ENCODE assay signal across 8 cellular contexts in the genomic region with DNA sequence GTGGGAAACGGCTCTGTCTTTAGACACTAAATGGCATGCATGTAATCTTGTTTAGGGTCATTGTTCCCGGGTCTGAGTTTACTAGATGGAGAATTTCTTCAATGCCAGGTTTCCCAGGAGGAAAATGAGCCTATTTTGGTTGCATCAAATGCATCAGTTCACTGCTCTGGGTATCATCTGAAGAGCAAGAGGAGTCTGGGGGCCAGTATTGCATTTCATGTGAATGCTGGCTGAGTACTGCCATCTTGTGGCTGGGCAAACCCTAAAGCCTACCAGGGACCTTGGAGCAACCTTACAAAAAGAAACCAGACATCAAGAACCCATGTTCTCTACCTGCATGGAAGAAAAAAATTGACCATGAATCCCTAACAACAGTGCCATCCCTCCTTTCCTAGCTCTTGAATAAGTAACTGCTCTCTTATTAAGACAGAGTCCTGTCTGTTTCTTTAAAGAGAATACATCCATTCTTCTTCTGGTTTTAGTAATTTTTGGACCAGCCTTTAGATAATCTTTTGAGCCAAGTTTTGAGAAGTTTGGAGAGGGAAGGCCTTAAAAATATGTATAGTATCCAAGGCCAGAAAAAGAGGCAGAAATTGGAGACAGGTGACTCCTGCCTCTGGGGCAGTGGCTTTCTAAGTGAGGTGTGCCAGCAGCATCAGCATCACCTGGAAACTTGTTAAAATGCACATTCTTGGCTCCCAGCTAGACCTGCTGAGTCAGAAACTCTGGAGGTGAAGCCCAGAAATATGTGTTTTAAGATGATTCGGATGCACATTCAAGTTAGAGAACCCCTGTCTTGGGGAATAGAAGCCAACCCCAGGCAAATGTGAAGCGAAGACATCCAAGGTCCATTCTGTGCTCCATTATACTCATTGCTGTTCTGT.
DNase-seq lines count a peak whose midpoint lies in the region; ATAC-seq and TF ChIP-seq lines count a peak whose summit lies in the region.

No MANE protein-coding gene starts in this region.

- intact Hi-C loops in Right ventricle myocardium superior (cut with DNase I) (loop anchor here (2.0 to 10.0 kb wide), 2 partner anchors 264 to 464 kb away; a partner anchor contains a TSS), gastrocnemius medialis (cut with DNase I; ENCODE audit: low total_unique reads) (no loop called here)

- in situ Hi-C loops in gastrocnemius medialis (cut with MboI; ENCODE audit: low sequenced_read_pairs in 4 of 4) = no loop called here

- H3K4me1 ChIP-seq in DOHH2 (ENCODE audit: control insufficient read depth, low read length) (peaks cover 85% of the 10 kb centered on the region), gastrocnemius medialis (no peaks in the 10 kb centered on the region)

- peak; percentile 71 for ATAC-seq in Right ventricle myocardium superior (ENCODE audit: poor library complexity)
- ATAC-seq in gastrocnemius medialis = no peak
- ATAC-seq in HG02970 (IDR thresholded peaks at IDR 0.05; ENCODE audit: low FRiP score, unreplicated experiment) = no peak

- H3K4me3 ChIP-seq in DOHH2 (ENCODE audit: low read length) (peak overlapping the region; percentile 10; the same call in 1 of the 2 replicates), gastrocnemius medialis (no peak overlapping the region)

- peak; percentile 43 for DNase-seq in KG1 (lab: John Stamatoyannopoulos, UW)
- peak; percentile 20 for DNase-seq in RPMI7951 (ENCODE audit: low read depth)
- DNase-seq in activated effector memory CD4-positive, alpha-beta T cell treated with anti-CD3 and anti-CD28 coated beads, Interleukin-2, amount 50 U/mL, for 16 hours = peak; percentile 88
- DNase-seq in Right ventricle myocardium superior = no peak
- DNase-seq in gastrocnemius medialis = no peak
- DNase-seq in cortex of kidney (lab: John Stamatoyannopoulos, UW) = no peak

- H4K20me1 ChIP-seq in DOHH2 (ENCODE audit: control insufficient read depth, insufficient read depth, low read depth, low read length) = no peaks in the 10 kb centered on the region

- TF ChIP-seq CTCF in DOHH2 (IDR thresholded peaks at IDR 0.05; ENCODE audit: low read depth, low read length, poor library complexity, severe bottlenecking) (peak; percentile 93), gastrocnemius medialis (IDR thresholded peaks at IDR 0.05 in 4 of 5, conservative IDR thresholded peaks at IDR 0.05 in 1 of 5) (peak in 4 of 5 experiments; percentile 38 to 60 (median 50))

- no peaks in the 10 kb centered on the region for H3K27me3 ChIP-seq in DOHH2 (ENCODE audit: control insufficient read depth, low read length)
- H3K27me3 ChIP-seq in gastrocnemius medialis = no peaks in the 10 kb centered on the region

- no peaks in the 10 kb centered on the region for H3K79me2 ChIP-seq in DOHH2 (ENCODE audit: control insufficient read depth, low read length)

- peaks cover 10% of the 10 kb centered on the region for H3F3A ChIP-seq in DOHH2 (ENCODE audit: control insufficient read depth, insufficient read depth)

- H3K4me2 ChIP-seq in DOHH2 (ENCODE audit: low read length) = peak overlapping the region; percentile 40

- H3K9me2 ChIP-seq in DOHH2 (replicated peaks; ENCODE audit: control insufficient read depth, low read length) = no peaks in the 10 kb centered on the region

- H3K9me3 ChIP-seq in DOHH2 (ENCODE audit: control insufficient read depth, insufficient read depth, low read length) (no peaks in the 10 kb centered on the region), gastrocnemius medialis (no peaks in the 10 kb centered on the region)

- H3K27ac ChIP-seq in DOHH2 (ENCODE audit: low read depth, low read length) (no peak overlapping the region), gastrocnemius medialis (no peak overlapping the region)

- no peak for TF ChIP-seq POLR2A in gastrocnemius medialis (IDR thresholded peaks at IDR 0.05)

- H3K36me3 ChIP-seq in DOHH2 (ENCODE audit: control insufficient read depth, low read length) (0 out of 2 replicates have a peak, but pooled peaks cover 2% of the 10 kb centered on the region), gastrocnemius medialis (no peaks in the 10 kb centered on the region)

Comparison
In these comparisons a context has a peak if more than half of its experiments do, and no peak if none do; other contexts are left out.
1. DNase-seq: peak in KG1 (single experiment), RPMI7951 (single experiment) and activated effector memory CD4-positive, alpha-beta T cell treated with anti-CD3 and anti-CD28 coated beads, Interleukin-2, amount 50 U/mL, for 16 hours (single experiment); none in Right ventricle myocardium superior (single experiment), gastrocnemius medialis (0 of 2) and cortex of kidney (single experiment).